ENCODE assay signal across 8 cellular contexts in genomic region chr4:15681372-15682339, GRCh38. TPM values are rescaled to one million over a fixed set of nuclear protein-coding genes. Genes with fewer than 3 reads are reported as not detected.
DNase-seq lines count a peak whose midpoint lies in the region; ATAC-seq and TF ChIP-seq lines count a peak whose summit lies in the region.

TSS of gene FAM200B (plus strand) at chr4:15681827. CDS start at chr4:15686978, 5,151 bp downstream.

- H3K4me3 ChIP-seq in choroid plexus epithelial cell (ENCODE audit: low read depth, low read length) (peak within 1 kb of the TSS; percentile 81), kidney epithelial cell (ENCODE audit: low read depth, low read length) (peak within 1 kb of the TSS; percentile 93)

- H3K4me3 Mint-ChIP-seq in activated CD4-positive, alpha-beta T cell treated with anti-CD3 and anti-CD28 coated beads for 36 hours = peak within 1 kb of the TSS; percentile 98

- CTCF ChIA-PET in activated CD4-positive, alpha-beta T cell treated with anti-CD3 and anti-CD28 coated beads for 36 hours (lab: Charles Lee) = interaction anchor here (0.7 to 2.4 kb wide), 10 partner anchors 9 to 498 kb away, joined by 3 to 11 read pairs (median 4); partner anchors contain the start of gene FBXL5

- peaks cover 2% of the 10 kb centered on the region for H3K36me3 ChIP-seq in kidney epithelial cell (ENCODE audit: control insufficient read depth, insufficient read depth, low read length)

- H3K27me3 Mint-ChIP-seq in activated CD4-positive, alpha-beta T cell treated with anti-CD3 and anti-CD28 coated beads for 36 hours = no peaks in the 10 kb centered on the region

- TF ChIP-seq CTCF in choroid plexus epithelial cell (conservative IDR thresholded peaks at IDR 0.05; ENCODE audit: low read depth, low read length) = peak; percentile 30
- TF ChIP-seq CTCF in kidney epithelial cell (IDR thresholded peaks at IDR 0.05; ENCODE audit: insufficient read depth, low read length, poor library complexity, severe bottlenecking) = peak; percentile 14

- no peaks in the 10 kb centered on the region for H3K27me3 ChIP-seq in kidney epithelial cell (ENCODE audit: control insufficient read depth, insufficient read depth, low read length)

- intact Hi-C loops in activated CD4-positive, alpha-beta T cell treated with anti-CD3 and anti-CD28 coated beads for 36 hours (cut with DNase I, micrococcal nuclease) = loop anchor here (1.0 to 10.0 kb wide), 8 partner anchors 21 to 1653 kb away; partner anchors contain the start of genes CD38 (in 2 of the 2), FBXL5 (in 2 of the 2), BST1 (in 1 of the 2) and CPEB2 (in 1 of the 2)

- peak; percentile 86 for ATAC-seq in HG03442 (IDR thresholded peaks at IDR 0.05; ENCODE audit: unreplicated experiment)
- ATAC-seq in activated CD4-positive, alpha-beta T cell treated with anti-CD3 and anti-CD28 coated beads for 36 hours = peak; percentile 98

- H3K36me3 Mint-ChIP-seq in activated CD4-positive, alpha-beta T cell treated with anti-CD3 and anti-CD28 coated beads for 36 hours (ENCODE audit: low read depth) = peaks cover 29% of the 10 kb centered on the region

- peak within 1 kb of the TSS; percentile 96 for H3K27ac Mint-ChIP-seq in activated CD4-positive, alpha-beta T cell treated with anti-CD3 and anti-CD28 coated beads for 36 hours

- peaks cover 39% of the 10 kb centered on the region for H3K4me1 Mint-ChIP-seq in activated CD4-positive, alpha-beta T cell treated with anti-CD3 and anti-CD28 coated beads for 36 hours

- H3K9me3 Mint-ChIP-seq in activated CD4-positive, alpha-beta T cell treated with anti-CD3 and anti-CD28 coated beads for 36 hours (ENCODE audit: low read depth) = no peaks in the 10 kb centered on the region

- DNase-seq in Ammon's horn (ENCODE audit: low spot score) (peak; percentile 98), GM19238 (ENCODE audit: insufficient read length, low spot score) (peak; percentile 81), NCI-H524 (lab: John Stamatoyannopoulos, UW) (peak; percentile 99), choroid plexus epithelial cell (ENCODE audit: low read depth) (peak; percentile 99), kidney epithelial cell (ENCODE audit: low read depth) (peak; percentile 91)
- peak; percentile 99 for DNase-seq in activated CD4-positive, alpha-beta T cell treated with anti-CD3 and anti-CD28 coated beads for 36 hours
- DNase-seq in stimulated activated CD4-positive, alpha-beta T cell treated with anti-CD3 and anti-CD28 coated beads, Interleukin-15, amount 100 ng/mL, for 48 hours (ENCODE audit: low read depth in 2 of 2) = peak; percentile 98

- POLR2A ChIA-PET in activated CD4-positive, alpha-beta T cell treated with anti-CD3 and anti-CD28 coated beads for 36 hours (lab: Charles Lee) = interaction anchor here (1.0 kb wide), 1 partner anchor 24 kb away, joined by 4 read pairs; no protein-coding TSS in a partner anchor

RNA-seq across cellular contexts. Expression of gene FAM200B, which starts in this region (rescaled TPM):
- total RNA-seq in activated CD4-positive, alpha-beta T cell treated with anti-CD3 and anti-CD28 coated beads for 36 hours = 10 to 100 TPM in 1 of 2 experiments, 1 to 10 TPM in 1; 9.8 to 13.3 TPM
- total RNA-seq in kidney epithelial cell = 25.7 and 42.1 TPM in 2 replicates

Comparison
In these comparisons a context has a peak if more than half of its experiments do, and no peak if none do; other contexts are left out.
1. Peak in every context shown above with its lines: DNase-seq, ATAC-seq and H3K4me3 ChIP-seq.